ENCODE assay signal across 25 cellular contexts in the genomic region with DNA sequence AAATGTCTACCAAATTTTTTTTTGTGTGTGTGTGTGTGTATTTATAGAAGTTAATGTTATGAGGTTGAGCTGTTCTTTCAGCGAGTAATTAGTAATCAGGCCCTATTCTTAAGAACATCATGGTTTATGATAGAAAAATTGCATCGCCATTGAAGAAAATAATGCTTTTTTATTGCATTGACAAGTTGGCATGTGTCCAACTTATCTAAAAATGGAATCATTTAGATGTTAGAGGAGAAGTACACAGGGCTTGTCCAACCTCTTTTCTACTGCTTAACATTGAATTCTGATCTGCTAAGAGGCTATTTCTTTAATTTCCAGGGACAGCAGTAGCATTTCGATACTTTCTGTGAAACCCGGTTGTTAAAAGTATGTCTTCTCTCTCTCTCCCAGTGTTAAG.
DNase-seq lines count a peak whose midpoint lies in the region; ATAC-seq, FAIRE-seq and TF ChIP-seq lines count a peak whose summit lies in the region.
"Had no signal": no experiment of that assay in that cellular context is flagged by ENCODE, and none has a peak within 500 bp of the region (broad histone marks: within the 10 kb centered on the region; RNA-seq: fewer than 3 reads in every experiment).

No MANE protein-coding gene starts in this region.

- POLR2A ChIA-PET in Panc1 (lab: Charles Lee) = no interaction called here

- no peak for ATAC-seq in Panc1
- ATAC-seq in HG03095 (IDR thresholded peaks at IDR 0.05; ENCODE audit: unreplicated experiment) = no peak
- ATAC-seq in HG02981 (IDR thresholded peaks at IDR 0.05; ENCODE audit: unreplicated experiment) = no peak
- ATAC-seq: GM12878, HCT116 had no signal

- H3K9me3 ChIP-seq in Karpas-422 (ENCODE audit: low read length) = no peaks in the 10 kb centered on the region
- no peaks in the 10 kb centered on the region for H3K9me3 ChIP-seq in Panc1 (ENCODE audit: control insufficient read depth, insufficient read depth, low read depth, low read length)
- no peaks in the 10 kb centered on the region for H3K9me3 ChIP-seq in small intestine (ENCODE audit: control insufficient read depth, low read depth)
- H3K9me3 ChIP-seq: BE2C; BLaER1 treated with 17β-estradiol and CSF1 and Interleukin-3, amounts not matched to agents 10 nM and 100 nM had no signal

- H3K4me1 ChIP-seq in Karpas-422 (ENCODE audit: low read length) (no peaks in the 10 kb centered on the region), Panc1 (ENCODE audit: control insufficient read depth, insufficient read depth, low read length) (peaks cover 19% of the 10 kb centered on the region), small intestine (ENCODE audit: control insufficient read depth in 2 of 2, insufficient read depth in 1 of 2, low read depth in 1 of 2, low read length in 1 of 2) (no peaks in the 10 kb centered on the region)
- H3K4me1 ChIP-seq: BE2C had no signal

- no peak overlapping the region for H3K4me2 ChIP-seq in Karpas-422 (ENCODE audit: low read depth, low read length, poor library complexity, severe bottlenecking)

- peak; percentile 20 for DNase-seq in NCI-H1105 treated with DMSO at 0.1 percent for 48 hours (lab: John Stamatoyannopoulos, UW)
- DNase-seq in NCI-H1105 (lab: John Stamatoyannopoulos, UW) = no peak
- DNase-seq in Karpas-422 = peak; percentile 24
- no peak for DNase-seq in Panc1 (ENCODE audit: low read depth, low spot score)
- DNase-seq in small intestine = peak; percentile 22
- DNase-seq: AML-193; BE2C; CD4-positive, alpha-beta T cell; CD8-positive, alpha-beta memory T cell; DMS 273 treated with DMSO at 0.1 percent for 48 hours; DMS79; EL; GDM1; GM23248; H9 had no signal

- no peaks in the 10 kb centered on the region for H3K36me3 ChIP-seq in Karpas-422 (ENCODE audit: insufficient read depth, low read length)
- no peaks in the 10 kb centered on the region for H3K36me3 ChIP-seq in Panc1 (ENCODE audit: control insufficient read depth, insufficient read depth, low read length)
- no peaks in the 10 kb centered on the region for H3K36me3 ChIP-seq in small intestine (ENCODE audit: control insufficient read depth in 2 of 2, insufficient read depth in 2 of 2, low read length in 2 of 2)
- H3K36me3 ChIP-seq: BE2C; BLaER1 treated with 17β-estradiol and CSF1 and Interleukin-3, amounts not matched to agents 10 nM and 100 nM had no signal

- no TSS peak for BruUV-seq in Panc1 (replicated peaks; lab: Mats Ljungman, UMichigan)

- H3K79me2 ChIP-seq in Karpas-422 (ENCODE audit: low read length) = no peaks in the 10 kb centered on the region

- H3K4me3 ChIP-seq in Karpas-422 (ENCODE audit: low read length) = no peak overlapping the region
- H3K4me3 ChIP-seq in Panc1 (ENCODE audit: low read depth in 2 of 2, low read length in 2 of 2) = no peak overlapping the region
- no peak overlapping the region for H3K4me3 ChIP-seq in small intestine (ENCODE audit: low read depth in 1 of 2, low read length in 2 of 2)
- H3K4me3 ChIP-seq: BLaER1 treated with 17β-estradiol and CSF1 and Interleukin-3, amounts not matched to agents 10 nM and 100 nM; GM12878; GM23248 had no signal

- CTCF ChIA-PET in Panc1 (lab: Charles Lee) = no interaction called here

- no peak overlapping the region for H2AFZ ChIP-seq in Karpas-422 (ENCODE audit: low read length)
- H2AFZ ChIP-seq: GM23248 had no signal

- in situ Hi-C loops in Panc1 (cut with HindIII; ENCODE audit: low pct_unique_long_range_greater_than_20kb, low sequenced_read_pairs) = no loop called here

- H3K27me3 ChIP-seq in Karpas-422 (ENCODE audit: low read length) (no peaks in the 10 kb centered on the region), Panc1 (ENCODE audit: control insufficient read depth, insufficient read depth, low read length) (no peaks in the 10 kb centered on the region), small intestine (ENCODE audit: control insufficient read depth in 2 of 2, insufficient read depth in 2 of 2, low read length in 2 of 2) (no peaks in the 10 kb centered on the region)
- H3K27me3 ChIP-seq: BE2C; BLaER1 treated with 17β-estradiol and CSF1 and Interleukin-3, amounts not matched to agents 10 nM and 100 nM had no signal

- no peak overlapping the region for H3K27ac ChIP-seq in Karpas-422 (ENCODE audit: low read length)
- peak overlapping the region; percentile 13; the same call in 1 of the 2 replicates for H3K27ac ChIP-seq in Panc1 (ENCODE audit: low read length)
- H3K27ac ChIP-seq in small intestine (ENCODE audit: low read depth in 1 of 2, low read length in 1 of 2) = no peak overlapping the region
- H3K27ac ChIP-seq: 22Rv1; BLaER1 treated with 17β-estradiol and CSF1 and Interleukin-3, amounts not matched to agents 10 nM and 100 nM; GM23248 had no signal

- 55 to 75% (median 71%) methylated on average over 4 of the region's 4 CpGs for WGBS in small intestine, 3 donors

- FAIRE-seq in small intestine (lab: Jason Lieb, UNC) = no peak
- FAIRE-seq: A204.1, D721Med, GM12878, GM19239, H1 had no signal

- H3K9ac ChIP-seq in Karpas-422 (ENCODE audit: low read length) = no peak overlapping the region
- H3K9ac ChIP-seq: BLaER1 treated with 17β-estradiol and CSF1 and Interleukin-3, amounts not matched to agents 10 nM and 100 nM; GM23248 had no signal

- no peaks in the 10 kb centered on the region for H4K20me1 ChIP-seq in Karpas-422 (ENCODE audit: insufficient read depth, low read depth, low read length)
- H4K20me1 ChIP-seq: BLaER1 treated with 17β-estradiol and CSF1 and Interleukin-3, amounts not matched to agents 10 nM and 100 nM had no signal

- intact Hi-C loops in Panc1 (cut with micrococcal nuclease; ENCODE audit: unreplicated experiment) = no loop called here

- TF ChIP-seq CTCF in Panc1 (IDR thresholded peaks at IDR 0.05) = no peak

- no peaks in the 10 kb centered on the region for H3K9me2 ChIP-seq in Karpas-422 (replicated peaks; ENCODE audit: insufficient read depth, low read length)

Comparison
In these comparisons a context has a peak if more than half of its experiments do, and no peak if none do; other contexts are left out.
1. DNase-seq: peak in NCI-H1105 treated with DMSO at 0.1 percent for 48 hours (single experiment), Karpas-422 (single experiment) and small intestine (single experiment); none in NCI-H1105 (single experiment) and Panc1 (single experiment).